ENCODE assay signal across 10 cellular contexts in the genomic region with DNA sequence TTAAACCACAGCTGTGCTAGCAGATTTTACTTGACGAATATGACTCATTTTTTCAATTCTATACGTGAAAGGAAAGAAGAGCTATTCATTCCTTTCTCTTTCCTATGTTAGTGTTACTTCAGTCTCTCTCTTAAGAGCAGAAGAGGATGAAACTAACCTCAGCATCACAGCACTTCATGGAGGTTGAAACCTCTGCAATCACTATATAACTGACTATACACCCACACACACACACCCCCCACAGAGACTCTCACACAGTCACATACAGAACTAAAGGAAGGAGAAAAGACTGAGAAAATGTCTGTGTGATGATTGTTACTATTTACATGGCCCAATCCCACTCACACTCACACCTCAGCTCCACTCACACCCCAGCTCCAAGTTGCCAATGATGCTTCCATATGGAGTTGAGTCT.
DNase-seq lines count a peak whose midpoint lies in the region; ATAC-seq and TF ChIP-seq lines count a peak whose summit lies in the region.
"Had no signal": no experiment of that assay in that cellular context is flagged by ENCODE, and none has a peak within 500 bp of the region (broad histone marks: within the 10 kb centered on the region; RNA-seq: fewer than 3 reads in every experiment).

No MANE protein-coding gene starts in this region.

- H3K4me1 ChIP-seq in BE2C, result no peaks in the 10 kb centered on the region
- H3K4me1 ChIP-seq: right lobe of liver had no signal

- no peak for TF ChIP-seq CTCF in BE2C (IDR thresholded peaks at IDR 0.05; ENCODE audit: low read depth, low read length)

- H3K27me3 ChIP-seq in BE2C, result no peaks in the 10 kb centered on the region
- H3K27me3 ChIP-seq: right lobe of liver had no signal

- in situ Hi-C loops in ACHN (cut with HindIII; ENCODE audit: low pct_ligation_motif_present, low pct_unique_long_range_greater_than_20kb, low sequenced_read_pairs), result no loop called here

- no peaks in the 10 kb centered on the region for H3K36me3 ChIP-seq in BE2C
- H3K36me3 ChIP-seq: right lobe of liver had no signal

- H3K4me3 ChIP-seq in BE2C (ENCODE audit: low read depth, low read length), result no peak overlapping the region
- H3K4me3 ChIP-seq: right lobe of liver had no signal

- ATAC-seq in GM18858 (IDR thresholded peaks at IDR 0.05; ENCODE audit: unreplicated experiment), result peak; percentile 92
- ATAC-seq in GM21528 (IDR thresholded peaks at IDR 0.05; ENCODE audit: low FRiP score, unreplicated experiment), result peak; percentile 85
- ATAC-seq in HG03439 (IDR thresholded peaks at IDR 0.05; ENCODE audit: unreplicated experiment), result peak; percentile 92
- ATAC-seq: right lobe of liver had no signal

- DNase-seq in stimulated activated CD4-positive, alpha-beta T cell treated with anti-CD3 and anti-CD28 coated beads, Interleukin-15, amount 100 ng/mL, for 24 hours, result peak; percentile 82
- DNase-seq in MV-4-11 (lab: John Stamatoyannopoulos, UW) (no peak), ureter (ENCODE audit: low spot score) (no peak), BE2C (no peak), ACHN (no peak)
- DNase-seq: cortex of kidney, right lobe of liver had no signal

- no peaks in the 10 kb centered on the region for H3K9me3 ChIP-seq in BE2C
- H3K9me3 ChIP-seq: right lobe of liver had no signal
